ENCODE assay signal across 10 cellular contexts in the genomic region with DNA sequence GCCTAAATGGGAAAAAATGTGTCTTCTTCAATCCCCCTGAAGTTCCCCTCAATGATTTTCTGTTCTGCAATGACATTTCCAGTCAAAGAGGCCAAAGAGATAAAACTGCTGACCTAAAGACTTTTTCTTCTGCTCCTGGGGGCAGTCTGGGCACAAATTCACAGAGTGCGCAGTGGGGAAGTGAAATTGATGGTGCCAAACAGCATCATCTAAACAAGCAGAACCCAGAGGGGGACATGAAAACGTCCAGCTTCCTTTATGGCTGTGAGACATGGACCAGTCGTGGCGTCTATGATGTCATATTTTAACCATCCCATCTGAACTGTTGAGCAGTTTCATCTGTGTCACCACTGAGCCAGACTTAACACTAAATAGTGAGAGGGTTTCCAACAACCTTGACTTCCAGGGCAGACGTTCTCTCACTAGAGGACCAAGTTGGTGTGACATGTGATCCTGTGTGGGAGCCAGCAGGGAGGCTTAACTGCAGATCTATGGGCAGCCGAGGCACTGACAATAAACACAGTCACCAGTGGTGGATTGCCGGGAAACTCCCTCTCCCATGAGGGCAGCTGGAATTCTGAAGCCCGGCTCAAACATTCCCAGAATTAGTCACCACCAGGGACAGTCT. TPM values are rescaled to one million over a fixed set of nuclear protein-coding genes. Genes with fewer than 3 reads are reported as not detected.
DNase-seq lines count a peak whose midpoint lies in the region; ATAC-seq lines count a peak whose summit lies in the region.
"Had no signal": no experiment of that assay in that cellular context is flagged by ENCODE, and none has a peak within 500 bp of the region (broad histone marks: within the 10 kb centered on the region; RNA-seq: fewer than 3 reads in every experiment).

No MANE protein-coding gene starts in this region.

- peaks cover 7 to 67% (median 35%) of the 10 kb centered on the region in 3 donors for H3K36me3 Mint-ChIP-seq in CD8-positive, alpha-beta memory T cell
- peaks cover 14% of the 10 kb centered on the region for H3K36me3 Mint-ChIP-seq in central memory CD8-positive, alpha-beta T cell (ENCODE audit: insufficient read depth)
- H3K36me3 Mint-ChIP-seq in naive B cell: peaks cover 5 to 13% of the 10 kb centered on the region in 2 donors

- H3K9me3 Mint-ChIP-seq in CD8-positive, alpha-beta memory T cell: no peaks in the 10 kb centered on the region
- H3K9me3 Mint-ChIP-seq in central memory CD8-positive, alpha-beta T cell: no peaks in the 10 kb centered on the region
- H3K9me3 Mint-ChIP-seq in naive B cell: no peaks in the 10 kb centered on the region

- peak overlapping the region in 3 of 7 donors; percentile 5 to 32 (median 19) for H3K4me3 Mint-ChIP-seq in CD8-positive, alpha-beta memory T cell
- no peak overlapping the region for H3K4me3 Mint-ChIP-seq in central memory CD8-positive, alpha-beta T cell
- H3K4me3 Mint-ChIP-seq in naive B cell: peak overlapping the region in 1 of 8 donors; percentile 4

- POLR2A ChIA-PET in CD8-positive, alpha-beta memory T cell (lab: Charles Lee): interaction anchor here (0.5 kb wide), 1 partner anchor 76 kb away, joined by 3 read pairs; no protein-coding TSS in a partner anchor

- H3K27ac Mint-ChIP-seq in CD8-positive, alpha-beta memory T cell: peak overlapping the region; percentile 40 to 81 (median 70)
- no peak overlapping the region for H3K27ac Mint-ChIP-seq in central memory CD8-positive, alpha-beta T cell (ENCODE audit: low read depth)
- peak overlapping the region in 4 of 6 donors; percentile 54 to 87 (median 72) for H3K27ac Mint-ChIP-seq in naive B cell

- H3K4me1 ChIP-seq in CD8-positive, alpha-beta memory T cell (ENCODE audit: insufficient read depth, low read length): peaks cover 40% of the 10 kb centered on the region

- H3K36me3 ChIP-seq in CD8-positive, alpha-beta memory T cell (ENCODE audit: insufficient read depth, low read length): no peaks in the 10 kb centered on the region

- H3K4me3 ChIP-seq in CD8-positive, alpha-beta memory T cell (ENCODE audit: low read length): no peak overlapping the region

- no peak for DNase-seq in CD8-positive, alpha-beta memory T cell
- DNase-seq in NCI-H69 (lab: John Stamatoyannopoulos, UW) (peak; percentile 24), naive B cell (no peak), DMS153 treated with DMSO at 0.1 percent for 48 hours (lab: John Stamatoyannopoulos, UW; ENCODE audit: unreplicated experiment) (no peak), dedifferentiated amniotic fluid mesenchymal stem cell (ENCODE audit: extremely low spot score) (no peak), iPS-NIHi11 (ENCODE audit: low spot score) (no peak), NCI-H1105 (lab: John Stamatoyannopoulos, UW) (no peak)
- DNase-seq in central memory CD8-positive, alpha-beta T cell (ENCODE audit: low spot score in 2 of 2): no peak
- DNase-seq: NCI-H1048; stimulated activated CD4-positive, alpha-beta T cell treated with anti-CD3 and anti-CD28 coated beads, Interleukin-2, amount 100 ng/mL, for 48 hours had no signal

- H3K4me1 Mint-ChIP-seq in CD8-positive, alpha-beta memory T cell: peaks cover 60 to 97% (median 77%) of the 10 kb centered on the region in 3 donors
- peaks cover 60% of the 10 kb centered on the region for H3K4me1 Mint-ChIP-seq in central memory CD8-positive, alpha-beta T cell
- peaks cover 15 to 17% (median 17%) of the 10 kb centered on the region in 3 donors for H3K4me1 Mint-ChIP-seq in naive B cell

- no peaks in the 10 kb centered on the region for H3K9me3 ChIP-seq in CD8-positive, alpha-beta memory T cell (ENCODE audit: low read length)

- H3K27me3 ChIP-seq in CD8-positive, alpha-beta memory T cell (ENCODE audit: insufficient read depth, low read length, poor library complexity, severe bottlenecking): no peaks in the 10 kb centered on the region

- H3K27me3 Mint-ChIP-seq in CD8-positive, alpha-beta memory T cell: peaks cover 0 to 1% of the 10 kb centered on the region in 2 donors
- H3K27me3 Mint-ChIP-seq in central memory CD8-positive, alpha-beta T cell: no peaks in the 10 kb centered on the region
- no peaks in the 10 kb centered on the region for H3K27me3 Mint-ChIP-seq in naive B cell

- no peak overlapping the region for H3K27ac ChIP-seq in CD8-positive, alpha-beta memory T cell (ENCODE audit: low read depth, low read length)

- CTCF ChIA-PET in CD8-positive, alpha-beta memory T cell (lab: Charles Lee): interaction anchor here (2.1 to 3.9 kb wide), 2 partner anchors 36 to 55 kb away, joined by 4 to 21 read pairs; no protein-coding TSS in a partner anchor

- peak; percentile 28 for ATAC-seq in central memory CD8-positive, alpha-beta T cell (replicated peaks; ENCODE audit: extremely low read depth, poor library complexity, severe bottlenecking)
- ATAC-seq in naive B cell (ENCODE audit: low read depth in 2 of 2): peak; percentile 78 to 87

RNA-seq across cellular contexts. Expression of a gene that starts 12.4 kb away (rescaled TPM):
- total RNA-seq in CD8-positive, alpha-beta memory T cell: 10 to 100 TPM; 15.3 to 15.4 TPM
- polyA plus RNA-seq in CD8-positive, alpha-beta memory T cell: 103 TPM
- 10 to 100 TPM; 16.9 to 25.7 (median 18.3) TPM for polyA plus RNA-seq in naive B cell (ENCODE audit: low read depth in 6 of 6)
